8 cellular contexts compared by ENCODE assay signal in the genomic region with DNA sequence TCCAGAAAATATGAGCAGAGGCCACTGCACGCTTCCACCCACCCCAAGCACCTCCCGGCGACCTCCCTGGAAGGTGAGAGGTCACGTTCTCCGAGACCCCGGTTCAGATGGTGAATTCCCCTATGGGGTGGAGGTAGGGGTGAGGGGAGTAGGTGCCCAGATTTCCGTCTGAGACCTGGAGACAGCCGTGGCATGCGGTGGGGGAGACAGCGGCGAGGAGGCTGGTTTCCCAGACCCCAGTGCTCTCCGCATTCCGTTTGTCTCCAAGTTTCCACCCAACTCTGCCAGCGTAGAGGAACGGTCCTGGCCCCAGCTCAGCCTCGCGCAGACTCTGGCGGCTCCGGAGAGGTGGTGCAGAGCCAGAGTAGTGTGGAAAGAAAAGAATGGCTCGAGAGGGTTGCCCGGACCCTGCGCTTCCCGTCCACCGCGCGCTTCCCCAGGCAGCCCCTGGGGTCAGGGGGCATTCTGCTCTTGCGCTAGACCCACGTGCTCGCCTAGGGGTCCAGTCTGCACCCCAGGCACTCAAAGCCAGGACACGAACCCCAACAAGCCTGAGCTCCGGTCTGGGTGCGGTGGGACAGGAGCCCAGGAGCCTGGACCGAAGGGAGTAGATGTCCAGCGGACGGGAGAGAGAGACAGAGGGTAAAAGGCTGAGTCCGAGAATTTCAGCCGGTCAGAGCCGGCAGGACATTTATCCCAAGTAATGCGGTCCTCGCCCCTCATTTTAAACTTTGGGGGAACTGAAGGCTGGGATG. TPM values are rescaled to one million over a fixed set of nuclear protein-coding genes. Genes with fewer than 3 reads are reported as not detected.
DNase-seq lines count a peak whose midpoint lies in the region; ATAC-seq lines count a peak whose summit lies in the region.

No MANE protein-coding gene starts in this region.

- peak overlapping the region; percentile 91 for H3K27ac ChIP-seq in cingulate gyrus (ENCODE audit: low read depth, low read length)

- DNase-seq in ELF-1 (ENCODE audit: low read depth, low spot score) (peak; percentile 74), NCI-H69 (lab: John Stamatoyannopoulos, UW) (peak; percentile 9), left colon (peak; percentile 39 to 48), NCI-H1417 (lab: John Stamatoyannopoulos, UW) (no peak)
- peak; percentile 19 for DNase-seq in stimulated activated naive CD8-positive, alpha-beta T cell treated with anti-CD3 and anti-CD28 coated beads, Interleukin-15, Interleukin-2, amounts not matched to agents 100 U/mL and 50 U/mL, for 24 hours
- no peak for DNase-seq in activated naive CD4-positive, alpha-beta T cell treated with anti-CD3 and anti-CD28 coated beads, Interleukin-2, amount 50 U/mL, for 16 hours

- ATAC-seq in left colon (peak; percentile 19), HG03565 (IDR thresholded peaks at IDR 0.05; ENCODE audit: unreplicated experiment) (no peak)
- ATAC-seq in stimulated activated naive CD8-positive, alpha-beta T cell treated with anti-CD3 and anti-CD28 coated beads, Interleukin-15, Interleukin-2, amounts not matched to agents 100 U/mL and 50 U/mL, for 24 hours = no peak

- intact Hi-C loops in left colon (cut with DNase I, micrococcal nuclease) = loop anchor here in 1 of 2 donors (2.0 to 10.0 kb wide), 2 partner anchors 194 to 242 kb away; no protein-coding TSS in a partner anchor

RNA-seq across cellular contexts. Expression of a gene that starts 3.9 kb away (rescaled TPM):
- 10 to 100 TPM; 22.5 to 52.8 TPM for total RNA-seq in left colon

Comparison
In these comparisons a context has a peak if more than half of its experiments do, and no peak if none do; other contexts are left out.
1. DNase-seq: peak in ELF-1 (single experiment), NCI-H69 (single experiment), left colon (2 of 2) and stimulated activated naive CD8-positive, alpha-beta T cell treated with anti-CD3 and anti-CD28 coated beads, Interleukin-15, Interleukin-2, amounts not matched to agents 100 U/mL and 50 U/mL, for 24 hours (single experiment); none in NCI-H1417 (0 of 3) and activated naive CD4-positive, alpha-beta T cell treated with anti-CD3 and anti-CD28 coated beads, Interleukin-2, amount 50 U/mL, for 16 hours (single experiment).